1 cellular context compared by ENCODE assay signal in genomic region chr10:120087109-120087508, GRCh38.
TF ChIP-seq lines count a peak whose summit lies in the region.

No MANE protein-coding gene starts in this region.

TF ChIP-seq in WTC11, 78 proteins besides CTCF, POLR2A, EP300 and RAD21 (continued from another document):
- TF ChIP-seq ZNF512 (CRISPR knock-in tag; IDR thresholded peaks at IDR 0.05; ENCODE audit: borderline replicate concordance): no peak
